In genomic region chr5:164224772-164225171, GRCh38 we compare ENCODE assay signal across 35 cellular contexts.
"Had no signal": no experiment of that assay in that cellular context is flagged by ENCODE, and none has a peak within 500 bp of the region (broad histone marks: within the 10 kb centered on the region; RNA-seq: fewer than 3 reads in every experiment).

No MANE protein-coding gene starts in this region.

- H3K36me3 ChIP-seq: ascending aorta, cardiac muscle cell had no signal

- H3K27ac ChIP-seq: ascending aorta, cardiac muscle cell, PC-9, RWPE1, VCaP had no signal

- H3K4me3 Mint-ChIP-seq: activated CD4-positive, alpha-beta memory T cell treated with anti-CD3 and anti-CD28 coated beads, Interleukin-2, amount 10 ng/mL, durations not matched to agents 7 days and 5 days; activated CD8-positive, alpha-beta memory T cell treated with anti-CD3 and anti-CD28 coated beads, Interleukin-2, amount 10 ng/mL, durations not matched to agents 7 days and 5 days; activated naive CD8-positive, alpha-beta T cell treated with anti-CD3 and anti-CD28 coated beads, Interleukin-2, amount 10 ng/mL, durations not matched to agents 7 days and 5 days; activated T-cell treated with anti-CD3 and anti-CD28 coated beads, Interleukin-2, amount 50 U/mL, for 72 hours; activated T-helper 17 cell treated with anti-CD3 and anti-CD28 coated beads, Interleukin-2, amount 50 U/mL, for 72 hours; T-cell; T-helper 17 cell had no signal

- H2AFZ ChIP-seq: PC-9 had no signal

- H3K36me3 Mint-ChIP-seq: activated CD8-positive, alpha-beta memory T cell treated with anti-CD3 and anti-CD28 coated beads, Interleukin-2, amount 10 ng/mL, durations not matched to agents 7 days and 5 days; activated naive CD8-positive, alpha-beta T cell treated with anti-CD3 and anti-CD28 coated beads, Interleukin-2, amount 10 ng/mL, durations not matched to agents 7 days and 5 days; T-cell had no signal

- H3K4me1 ChIP-seq: ascending aorta had no signal

- DNase-seq: activated CD4-positive, alpha-beta memory T cell treated with anti-CD3 and anti-CD28 coated beads, Interleukin-2, amount 10 ng/mL, durations not matched to agents 7 days and 5 days; activated CD4-positive, alpha-beta T cell treated with anti-CD3 and anti-CD28 coated beads for 1 hour; activated CD4-positive, alpha-beta T cell treated with anti-CD3 and anti-CD28 coated beads for 48 hours; activated CD4-positive, CD25-positive, alpha-beta regulatory T cell; activated CD8-positive, alpha-beta memory T cell treated with anti-CD3 and anti-CD28 coated beads for 24 hours; activated CD8-positive, alpha-beta memory T cell treated with anti-CD3 and anti-CD28 coated beads, Interleukin-2, amount 10 ng/mL, durations not matched to agents 7 days and 5 days; activated CD8-positive, alpha-beta memory T cell treated with anti-CD3 and anti-CD28 coated beads, Interleukin-2, amount 50 U/mL, for 48 hours; activated effector memory CD4-positive, alpha-beta T cell treated with anti-CD3 and anti-CD28 coated beads, Interleukin-2, amount 50 U/mL, for 16 hours; activated naive CD4-positive, alpha-beta T cell; activated naive CD4-positive, alpha-beta T cell treated with anti-CD3 and anti-CD28 coated beads, Interleukin-2, amount 50 U/mL, for 16 hours; activated naive CD8-positive, alpha-beta T cell treated with anti-CD3 and anti-CD28 coated beads, Interleukin-2, amount 10 ng/mL, durations not matched to agents 7 days and 5 days; activated T-cell treated with anti-CD3 and anti-CD28 coated beads, Interleukin-2, amount 50 U/mL, for 72 hours; amygdala; NCI-H1092 treated with DMSO at 0.1 percent for 48 hours; NCI-H1417; NCI-H146; NCI-H187 treated with DMSO at 0.1 percent for 48 hours; NCI-H2081; NCI-H226; NCI-H446 treated with DMSO at 0.1 percent for 48 hours; NCI-H524; NCI-H69; NCI-H82; PC-9; SIG-M5; T-cell; T-helper 17 cell; T-helper 9 cell had no signal

- H3K27me3 ChIP-seq: ascending aorta, cardiac muscle cell had no signal

- ATAC-seq: activated CD8-positive, alpha-beta memory T cell treated with anti-CD3 and anti-CD28 coated beads, Interleukin-2, amount 10 ng/mL, durations not matched to agents 7 days and 5 days; activated T-cell treated with anti-CD3 and anti-CD28 coated beads, Interleukin-2, amount 50 U/mL, for 72 hours; activated T-helper 17 cell treated with anti-CD3 and anti-CD28 coated beads, Interleukin-2, amount 50 U/mL, for 72 hours; Right ventricle myocardium inferior; SK-N-SH treated with all-trans-retinoic acid at 6 μM for 48 hours; T-cell; T-helper 17 cell had no signal

- H3K27me3 Mint-ChIP-seq: activated CD4-positive, alpha-beta memory T cell treated with anti-CD3 and anti-CD28 coated beads, Interleukin-2, amount 10 ng/mL, durations not matched to agents 7 days and 5 days; activated CD8-positive, alpha-beta memory T cell treated with anti-CD3 and anti-CD28 coated beads, Interleukin-2, amount 10 ng/mL, durations not matched to agents 7 days and 5 days; activated naive CD8-positive, alpha-beta T cell treated with anti-CD3 and anti-CD28 coated beads, Interleukin-2, amount 10 ng/mL, durations not matched to agents 7 days and 5 days; activated T-helper 17 cell treated with anti-CD3 and anti-CD28 coated beads, Interleukin-2, amount 50 U/mL, for 72 hours; T-cell; T-helper 17 cell had no signal

- H3K4me1 Mint-ChIP-seq: activated CD4-positive, alpha-beta memory T cell treated with anti-CD3 and anti-CD28 coated beads, Interleukin-2, amount 10 ng/mL, durations not matched to agents 7 days and 5 days; activated CD8-positive, alpha-beta memory T cell treated with anti-CD3 and anti-CD28 coated beads, Interleukin-2, amount 10 ng/mL, durations not matched to agents 7 days and 5 days; activated naive CD8-positive, alpha-beta T cell treated with anti-CD3 and anti-CD28 coated beads, Interleukin-2, amount 10 ng/mL, durations not matched to agents 7 days and 5 days; activated T-helper 17 cell treated with anti-CD3 and anti-CD28 coated beads, Interleukin-2, amount 50 U/mL, for 72 hours; T-cell; T-helper 17 cell had no signal

- H3K4me3 ChIP-seq: ascending aorta, cardiac muscle cell, PC-9 had no signal

- H3K4me2 ChIP-seq: PC-9 had no signal

- H3K27ac Mint-ChIP-seq: activated CD4-positive, alpha-beta memory T cell treated with anti-CD3 and anti-CD28 coated beads, Interleukin-2, amount 10 ng/mL, durations not matched to agents 7 days and 5 days; activated CD8-positive, alpha-beta memory T cell treated with anti-CD3 and anti-CD28 coated beads, Interleukin-2, amount 10 ng/mL, durations not matched to agents 7 days and 5 days; activated naive CD8-positive, alpha-beta T cell treated with anti-CD3 and anti-CD28 coated beads, Interleukin-2, amount 10 ng/mL, durations not matched to agents 7 days and 5 days; activated T-cell treated with anti-CD3 and anti-CD28 coated beads, Interleukin-2, amount 50 U/mL, for 72 hours; activated T-helper 17 cell treated with anti-CD3 and anti-CD28 coated beads, Interleukin-2, amount 50 U/mL, for 72 hours; T-cell; T-helper 17 cell had no signal

- H3K9me3 ChIP-seq: ascending aorta had no signal
